Comparison of ENCODE assay signal across 1 cellular context in genomic region chr1:19333587-19334354, GRCh38.
TF ChIP-seq lines count a peak whose summit lies in the region.

No MANE protein-coding gene starts in this region.

TF ChIP-seq in HCT116, 20 proteins besides CTCF, POLR2A, EP300 and RAD21:
- TF ChIP-seq JUND (IDR thresholded peaks at IDR 0.05) (no peak), CBX3 (IDR thresholded peaks at IDR 0.05; ENCODE audit: low read depth) (no peak), SP1 (IDR thresholded peaks at IDR 0.05; ENCODE audit: low read depth) (no peak), ZBTB33 (IDR thresholded peaks at IDR 0.05; ENCODE audit: extremely low read depth, insufficient replicate concordance, low read length) (no peak), ZNF274 (IDR thresholded peaks at IDR 0.05; ENCODE audit: low read depth, low read length) (no peak), SIN3A (IDR thresholded peaks at IDR 0.05; ENCODE audit: low read depth) (no peak), EGR1 (IDR thresholded peaks at IDR 0.05; ENCODE audit: low read depth) (no peak), CEBPB (IDR thresholded peaks at IDR 0.05; ENCODE audit: low read depth) (no peak), EZH2 (IDR thresholded peaks at IDR 0.05) (no peak), POLR2AphosphoS5 (IDR thresholded peaks at IDR 0.05; ENCODE audit: low read depth, low read length) (no peak), ATF3 (IDR thresholded peaks at IDR 0.05) (no peak), FOSL1 (IDR thresholded peaks at IDR 0.05; ENCODE audit: low read depth) (no peak), REST (IDR thresholded peaks at IDR 0.05; ENCODE audit: low read depth) (no peak)
